In the genomic region with DNA sequence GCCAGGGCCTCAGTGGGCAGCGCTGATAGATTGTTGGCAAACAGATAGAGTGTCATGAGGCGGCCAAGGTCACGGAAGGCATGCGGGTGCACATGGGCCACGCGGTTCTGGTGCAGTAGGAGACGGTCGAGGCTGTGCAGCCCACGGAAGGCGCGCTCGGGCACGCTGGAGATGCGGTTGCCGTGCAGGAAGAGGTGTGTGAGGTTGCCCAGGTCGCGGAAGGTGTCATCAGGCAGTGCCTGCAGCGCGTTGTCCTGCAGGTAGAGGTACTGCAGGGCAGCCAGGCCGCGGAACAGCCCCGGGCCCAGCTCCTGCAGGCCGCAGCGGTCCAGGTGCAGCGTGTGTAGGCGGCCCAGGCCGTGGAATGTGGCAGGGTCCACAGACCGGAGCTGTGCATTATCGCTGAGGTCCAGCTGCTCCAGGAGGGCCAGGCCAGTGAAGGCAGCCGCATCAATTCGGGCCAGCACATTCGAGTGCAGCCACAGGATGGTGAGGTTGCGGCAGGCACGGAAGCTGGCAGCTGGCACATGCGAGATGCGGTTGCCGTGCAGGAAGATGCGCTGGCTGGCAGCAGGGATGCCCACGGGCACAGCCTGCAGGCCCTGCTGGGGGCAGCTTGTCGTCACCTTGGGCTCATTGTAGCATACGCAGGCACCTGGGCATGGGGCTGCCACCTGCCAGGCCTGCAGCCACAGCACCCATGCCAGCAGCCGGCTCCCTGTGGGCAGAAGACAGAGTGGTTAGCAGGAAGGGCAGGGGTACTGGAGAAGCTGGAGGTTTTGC, we compare ENCODE assay signal across 8 cellular contexts. TPM values are rescaled to one million over a fixed set of nuclear protein-coding genes. Genes with fewer than 3 reads are reported as not detected.
DNase-seq lines count a peak whose midpoint lies in the region; ATAC-seq lines count a peak whose summit lies in the region.

No MANE protein-coding gene starts in this region.

- H3K9me3 Mint-ChIP-seq in activated CD4-positive, alpha-beta T cell treated with anti-CD3 and anti-CD28 coated beads, Interleukin-2, amount 10 ng/mL, durations not matched to agents 24 days and 14 days: no peaks in the 10 kb centered on the region
- H3K9me3 Mint-ChIP-seq in central memory CD8-positive, alpha-beta T cell: no peaks in the 10 kb centered on the region

- H3K4me3 Mint-ChIP-seq in activated CD4-positive, alpha-beta T cell treated with anti-CD3 and anti-CD28 coated beads, Interleukin-2, amount 10 ng/mL, durations not matched to agents 24 days and 14 days: peak overlapping the region; percentile 72
- peak overlapping the region; percentile 73 for H3K4me3 Mint-ChIP-seq in central memory CD8-positive, alpha-beta T cell

- DNase-seq in activated CD4-positive, alpha-beta T cell treated with anti-CD3 and anti-CD28 coated beads, Interleukin-2, amount 10 ng/mL, durations not matched to agents 24 days and 14 days: no peak
- no peak for DNase-seq in activated CD4-positive, alpha-beta T cell treated with anti-CD3 and anti-CD28 coated beads, Interleukin-2, amount 50 U/mL, for 4 hours
- peak; percentile 16 for DNase-seq in T-helper 22 cell (ENCODE audit: low read depth)
- DNase-seq in central memory CD8-positive, alpha-beta T cell (ENCODE audit: low spot score in 2 of 2): no peak
- peak; percentile 18 for DNase-seq in stimulated activated naive CD8-positive, alpha-beta T cell treated with anti-CD3 and anti-CD28 coated beads, Interleukin-15, Interleukin-2, amounts not matched to agents 100 U/mL and 50 U/mL, for 24 hours
- no peak for DNase-seq in HuH-7 (ENCODE audit: low spot score)
- DNase-seq in mesenteric fat pad (ENCODE audit: low spot score): no peak
- DNase-seq in NCI-H2196 treated with DMSO at 0.1 percent for 48 hours (lab: John Stamatoyannopoulos, UW; ENCODE audit: unreplicated experiment): no peak

- peak overlapping the region; percentile 61 for H3K27ac Mint-ChIP-seq in activated CD4-positive, alpha-beta T cell treated with anti-CD3 and anti-CD28 coated beads, Interleukin-2, amount 10 ng/mL, durations not matched to agents 24 days and 14 days
- H3K27ac Mint-ChIP-seq in central memory CD8-positive, alpha-beta T cell (ENCODE audit: low read depth): peak overlapping the region; percentile 87

- ATAC-seq in central memory CD8-positive, alpha-beta T cell (replicated peaks; ENCODE audit: extremely low read depth, poor library complexity, severe bottlenecking): no peak
- no peak for ATAC-seq in stimulated activated naive CD8-positive, alpha-beta T cell treated with anti-CD3 and anti-CD28 coated beads, Interleukin-15, Interleukin-2, amounts not matched to agents 100 U/mL and 50 U/mL, for 24 hours

- no peaks in the 10 kb centered on the region for H3K36me3 Mint-ChIP-seq in activated CD4-positive, alpha-beta T cell treated with anti-CD3 and anti-CD28 coated beads, Interleukin-2, amount 10 ng/mL, durations not matched to agents 24 days and 14 days (ENCODE audit: low read depth)
- H3K36me3 Mint-ChIP-seq in central memory CD8-positive, alpha-beta T cell (ENCODE audit: insufficient read depth): peaks cover 9% of the 10 kb centered on the region

- no peaks in the 10 kb centered on the region for H3K27me3 Mint-ChIP-seq in activated CD4-positive, alpha-beta T cell treated with anti-CD3 and anti-CD28 coated beads, Interleukin-2, amount 10 ng/mL, durations not matched to agents 24 days and 14 days
- H3K27me3 Mint-ChIP-seq in central memory CD8-positive, alpha-beta T cell: no peaks in the 10 kb centered on the region

- peaks cover 24% of the 10 kb centered on the region for H3K4me1 Mint-ChIP-seq in activated CD4-positive, alpha-beta T cell treated with anti-CD3 and anti-CD28 coated beads, Interleukin-2, amount 10 ng/mL, durations not matched to agents 24 days and 14 days
- H3K4me1 Mint-ChIP-seq in central memory CD8-positive, alpha-beta T cell: peaks cover 38% of the 10 kb centered on the region

- intact Hi-C loops in activated CD4-positive, alpha-beta T cell treated with anti-CD3 and anti-CD28 coated beads, Interleukin-2, amount 10 ng/mL, durations not matched to agents 24 days and 14 days (cut with micrococcal nuclease): no loop called here

RNA-seq across cellular contexts. Expression of a gene that starts 25.5 kb away (rescaled TPM):
- total RNA-seq in activated CD4-positive, alpha-beta T cell treated with anti-CD3 and anti-CD28 coated beads, Interleukin-2, amount 10 ng/mL, durations not matched to agents 24 days and 14 days: 1.6 and 1.7 TPM in 2 replicates
- total RNA-seq in mesenteric fat pad: 0.55 TPM

Comparison
In these comparisons a context has a peak if more than half of its experiments do, and no peak if none do; other contexts are left out.
1. DNase-seq: peak in T-helper 22 cell (single experiment) and stimulated activated naive CD8-positive, alpha-beta T cell treated with anti-CD3 and anti-CD28 coated beads, Interleukin-15, Interleukin-2, amounts not matched to agents 100 U/mL and 50 U/mL, for 24 hours (single experiment); none in activated CD4-positive, alpha-beta T cell treated with anti-CD3 and anti-CD28 coated beads, Interleukin-2, amount 10 ng/mL, durations not matched to agents 24 days and 14 days (single experiment), activated CD4-positive, alpha-beta T cell treated with anti-CD3 and anti-CD28 coated beads, Interleukin-2, amount 50 U/mL, for 4 hours (0 of 2), central memory CD8-positive, alpha-beta T cell (0 of 2), HuH-7 (single experiment), mesenteric fat pad (single experiment) and NCI-H2196 treated with DMSO at 0.1 percent for 48 hours (single experiment).